8 cellular contexts compared by ENCODE assay signal in genomic region chr7:816300-816750, GRCh38. TPM values are rescaled to one million over a fixed set of nuclear protein-coding genes. Genes with fewer than 3 reads are reported as not detected.
DNase-seq lines count a peak whose midpoint lies in the region; ATAC-seq and TF ChIP-seq lines count a peak whose summit lies in the region.

No MANE protein-coding gene starts in this region.

- intact Hi-C loops in heart left ventricle (cut with DNase I) = loop anchor here in 1 of 10 donors (5.0 kb wide), 1 partner anchor 231 kb away; no protein-coding TSS in a partner anchor
- intact Hi-C loops in psoas muscle (cut with DNase I) = loop anchor here in 1 of 2 donors (5.0 kb wide), 1 partner anchor 1036 kb away; no protein-coding TSS in a partner anchor

- TF ChIP-seq POLR2A in GM15510 (IDR thresholded peaks at IDR 0.05; ENCODE audit: borderline replicate concordance, extremely low read depth, insufficient read length) (peak; percentile 72), heart left ventricle (IDR thresholded peaks at IDR 0.05) (peak; percentile 75 to 81)

- TF ChIP-seq CTCF in heart left ventricle (IDR thresholded peaks at IDR 0.05) (no peak), psoas muscle (IDR thresholded peaks at IDR 0.05) (no peak)

- WGBS in adipose tissue, 3 donors = 0 to 2% (median 0%) methylated on average over 8 to 51 of the region's 51 CpGs
- 0% methylated on average over 51 of the region's 51 CpGs; no CpG with 5 or more reads in 2 of the 4 donors for WGBS in heart left ventricle, 4 donors
- WGBS in psoas muscle, 3 donors = 0% methylated on average over 21 to 51 of the region's 51 CpGs
- under 1% methylated on average over 51 of the region's 51 CpGs for WGBS in urinary bladder

- no peaks in the 10 kb centered on the region for H3K27me3 ChIP-seq in heart left ventricle
- H3K27me3 ChIP-seq in psoas muscle (ENCODE audit: insufficient read depth in 3 of 3, low read length in 2 of 3) = no peaks in the 10 kb centered on the region

- H3K36me3 ChIP-seq in heart left ventricle = no peaks in the 10 kb centered on the region
- H3K36me3 ChIP-seq in psoas muscle (ENCODE audit: insufficient read depth in 1 of 2, low read depth in 1 of 2) = no peaks in the 10 kb centered on the region
- H3K36me3 ChIP-seq in urinary bladder (ENCODE audit: insufficient read depth) = no peaks in the 10 kb centered on the region

- DNase-seq in NCI-H146 treated with DMSO at 0.1 percent for 48 hours (lab: John Stamatoyannopoulos, UW; ENCODE audit: unreplicated experiment) (peak; percentile 89), T follicular helper cell (ENCODE audit: low read depth) (peak; percentile 96), heart left ventricle (peak; percentile 98 to 99 (median 99)), psoas muscle (peak; percentile 99)

- H3K4me1 ChIP-seq in heart left ventricle (peaks cover 4 to 75% (median 55%) of the 10 kb centered on the region in 12 donors), psoas muscle (peaks cover 65% of the 10 kb centered on the region), urinary bladder (ENCODE audit: insufficient read depth) (no peaks in the 10 kb centered on the region)

- no peaks in the 10 kb centered on the region for H3K9me3 ChIP-seq in heart left ventricle
- H3K9me3 ChIP-seq in psoas muscle = no peaks in the 10 kb centered on the region

- peak overlapping the region; percentile 80 for H3K27ac ChIP-seq in adipose tissue (ENCODE audit: low read depth, low read length)
- H3K27ac ChIP-seq in heart left ventricle = peak overlapping the region in 11 of 12 donors; percentile 50 to 97 (median 80)
- peak overlapping the region; percentile 91 for H3K27ac ChIP-seq in psoas muscle
- H3K27ac ChIP-seq in urinary bladder (ENCODE audit: low read depth) = no peak overlapping the region

- H3K4me3 ChIP-seq in heart left ventricle = peak overlapping the region in 11 of 12 donors; percentile 61 to 99 (median 77)
- H3K4me3 ChIP-seq in psoas muscle = peak overlapping the region; percentile 72
- peak overlapping the region; percentile 95 for H3K4me3 ChIP-seq in urinary bladder (ENCODE audit: low read depth, low read length)

- ATAC-seq in HG02870 (IDR thresholded peaks at IDR 0.05; ENCODE audit: unreplicated experiment) (peak; percentile 86), heart left ventricle (peak; percentile 89 to 96 (median 92)), psoas muscle (peak; percentile 87 to 94 (median 92))

RNA-seq across cellular contexts. Expression of gene SUN1, which starts 16.0 kb away (rescaled TPM):
- polyA plus RNA-seq in adipose tissue (100 to 1,000 TPM in 1 of 3 donors, 10 to 100 TPM in 2; 46.9 to 108 (median 73.0) TPM), heart left ventricle (100 to 1,000 TPM; 111 to 148 TPM), psoas muscle (100 to 1,000 TPM in 1 of 3 donors, 10 to 100 TPM in 2; 52.5 to 159 (median 64.6) TPM), urinary bladder (103 TPM)
- total RNA-seq in heart left ventricle (100 to 1,000 TPM; 117 to 203 (median 157) TPM), psoas muscle (100 to 1,000 TPM; 125 to 144 (median 137) TPM), urinary bladder (238 TPM)
